ENCODE assay signal across 1 cellular context in genomic region chr2:188279093-188279445, GRCh38.
TF ChIP-seq lines count a peak whose summit lies in the region.

No MANE protein-coding gene starts in this region.

TF ChIP-seq in H1, 55 proteins besides CTCF, POLR2A, EP300 and RAD21:
- TF ChIP-seq CHD7 (IDR thresholded peaks at IDR 0.05; ENCODE audit: insufficient replicate concordance, low read length) (peak; percentile 85), SIX5 (IDR thresholded peaks at IDR 0.05; ENCODE audit: low read depth, low read length) (no peak), RBBP5 (IDR thresholded peaks at IDR 0.05; ENCODE audit: borderline replicate concordance, low read depth, low read length) (no peak)
